Comparison of ENCODE assay signal across 19 cellular contexts in genomic region chr6:153031335-153031955, GRCh38. TPM values are rescaled to one million over a fixed set of nuclear protein-coding genes. Genes with fewer than 3 reads are reported as not detected.
A peak's percentile ranks its signal among the peaks of the same experiment; 100 is the strongest.
DNase-seq lines count a peak whose midpoint lies in the region; FAIRE-seq and TF ChIP-seq lines count a peak whose summit lies in the region.
"Had no signal": no experiment of that assay in that cellular context is flagged by ENCODE, and none has a peak within 500 bp of the region (broad histone marks: within the 10 kb centered on the region; RNA-seq: fewer than 3 reads in every experiment).

No MANE protein-coding gene starts in this region.

- H3K27ac ChIP-seq in HUES48 (ENCODE audit: low read depth, low read length) (peak overlapping the region; percentile 20), astrocyte (ENCODE audit: low read depth, low read length) (no peak overlapping the region)
- H3K27ac ChIP-seq: skin epidermis, VCaP had no signal

- no peak for FAIRE-seq in astrocyte (lab: Jason Lieb, UNC)
- FAIRE-seq: H1 had no signal

- TF ChIP-seq CTCF in AG10803 (conservative IDR thresholded peaks at IDR 0.05; ENCODE audit: low read length) (no peak), astrocyte (IDR thresholded peaks at IDR 0.05; ENCODE audit: insufficient read depth, low read depth, low read length) (no peak), foreskin fibroblast (IDR thresholded peaks at IDR 0.05; ENCODE audit: low read depth, low read length) (no peak), GM20000 (IDR thresholded peaks at IDR 0.05; ENCODE audit: extremely low read depth, missing control alignments) (no peak)

- H3K9me3 ChIP-seq in HUES48 (ENCODE audit: control insufficient read depth, insufficient read depth, low read length), result no peaks in the 10 kb centered on the region
- H3K9me3 ChIP-seq in astrocyte (ENCODE audit: insufficient read depth, low read depth, low read length), result no peaks in the 10 kb centered on the region

- DNase-seq in AG10803 (ENCODE audit: low read depth), result peak; percentile 17
- peak; percentile 11 for DNase-seq in astrocyte (ENCODE audit: low read depth)
- peak; percentile 23 to 46 for DNase-seq in foreskin fibroblast
- DNase-seq in NCI-H187 (lab: John Stamatoyannopoulos, UW), result no peak
- DNase-seq in germinal center (ENCODE audit: low spot score), result no peak
- no peak for DNase-seq in NAMALWA (ENCODE audit: low spot score)
- DNase-seq in GM20000 (ENCODE audit: low spot score), result no peak
- DNase-seq: activated CD8-positive, alpha-beta memory T cell treated with anti-CD3 and anti-CD28 coated beads for 24 hours; amygdala; cortex of kidney; DMS79; NCI-H446; stimulated activated naive CD4-positive, alpha-beta T cell treated with Interleukin-2 at 50 U/mL for 16 hours had no signal

- H3K27ac Mint-ChIP-seq in astrocyte (ENCODE audit: unreplicated experiment), result no peak overlapping the region
- H3K27ac Mint-ChIP-seq: activated T-helper 2 cell treated with anti-CD3 and anti-CD28 coated beads, Interferon-gamma antibody, Interleukin-2, Interleukin-4, amounts not matched to agents 10 μg/mL and 5 μg/mL and 100 μg/mL, durations not matched to agents 14 hours and 24 hours and 36 hours; B cell had no signal

- no peaks in the 10 kb centered on the region for H4K20me1 ChIP-seq in astrocyte (ENCODE audit: insufficient read depth, low read length)

- no peak overlapping the region for H3K4me3 ChIP-seq in AG10803 (ENCODE audit: low read length)
- no peak overlapping the region for H3K4me3 ChIP-seq in HUES48 (ENCODE audit: low read depth, low read length)
- no peak overlapping the region for H3K4me3 ChIP-seq in astrocyte (ENCODE audit: insufficient read depth, low read depth, low read length)
- H3K4me3 ChIP-seq in foreskin fibroblast (ENCODE audit: low read depth in 1 of 2, low read length in 2 of 2), result no peak overlapping the region
- H3K4me3 ChIP-seq: skin epidermis had no signal

- H3K27me3 ChIP-seq in HUES48 (ENCODE audit: control insufficient read depth, insufficient read depth, low read length) (no peaks in the 10 kb centered on the region), astrocyte (ENCODE audit: insufficient read depth, low read length) (no peaks in the 10 kb centered on the region)

- no peak overlapping the region for H3K4me2 ChIP-seq in astrocyte (ENCODE audit: low read length)

- peaks cover 9% of the 10 kb centered on the region for H3K4me1 Mint-ChIP-seq in astrocyte (ENCODE audit: low read depth, unreplicated experiment)
- H3K4me1 Mint-ChIP-seq: B cell had no signal

- no peak overlapping the region for H3K9ac ChIP-seq in HUES48 (ENCODE audit: low read depth, low read length)
- H3K9ac ChIP-seq in astrocyte (ENCODE audit: low read length), result no peak overlapping the region

- H3K79me2 ChIP-seq in astrocyte (ENCODE audit: insufficient read depth, low read length), result no peaks in the 10 kb centered on the region

- H3K4me1 ChIP-seq in HUES48 (ENCODE audit: control insufficient read depth, insufficient read depth, low read length) (peaks cover 18% of the 10 kb centered on the region), astrocyte (ENCODE audit: insufficient read depth, low read length) (peaks cover 7% of the 10 kb centered on the region)

- H3K27me3 Mint-ChIP-seq in astrocyte (ENCODE audit: low read depth, unreplicated experiment), result no peaks in the 10 kb centered on the region

- H3K9me3 Mint-ChIP-seq in astrocyte (ENCODE audit: unreplicated experiment), result no peaks in the 10 kb centered on the region
- H3K9me3 Mint-ChIP-seq: activated T-helper 2 cell treated with anti-CD3 and anti-CD28 coated beads, Interferon-gamma antibody, Interleukin-2, Interleukin-4, amounts not matched to agents 10 μg/mL and 5 μg/mL and 100 μg/mL, durations not matched to agents 14 hours and 24 hours and 36 hours had no signal

- no peak overlapping the region for H3K4me3 Mint-ChIP-seq in astrocyte (ENCODE audit: unreplicated experiment)
- H3K4me3 Mint-ChIP-seq: B cell had no signal

- H2AFZ ChIP-seq in astrocyte (ENCODE audit: low read depth, low read length), result no peak overlapping the region

- no peaks in the 10 kb centered on the region for H3K36me3 ChIP-seq in HUES48 (ENCODE audit: control insufficient read depth, insufficient read depth, low read length)
- H3K36me3 ChIP-seq in astrocyte (ENCODE audit: insufficient read depth, low read length), result no peaks in the 10 kb centered on the region

- H3K36me3 Mint-ChIP-seq in astrocyte (ENCODE audit: low read depth, unreplicated experiment), result no peaks in the 10 kb centered on the region

RNA-seq across cellular contexts. Expression of gene MTRF1L, which starts 28.9 kb away (rescaled TPM):
- total RNA-seq in astrocyte, result 30.8 and 33.2 TPM in 2 replicates

RNA-seq across cellular contexts. Expression of gene FBXO5, which starts 48.6 kb away (rescaled TPM):
- 6.1 and 7.5 TPM in 2 replicates for total RNA-seq in astrocyte

Comparison
In these comparisons a context has a peak if more than half of its experiments do, and no peak if none do; other contexts are left out.
1. DNase-seq: peak in AG10803 (single experiment), astrocyte (single experiment) and foreskin fibroblast (2 of 2); none in NCI-H187 (0 of 2), germinal center (single experiment), NAMALWA (single experiment) and GM20000 (single experiment).